20 cellular contexts compared by ENCODE assay signal in the genomic region with DNA sequence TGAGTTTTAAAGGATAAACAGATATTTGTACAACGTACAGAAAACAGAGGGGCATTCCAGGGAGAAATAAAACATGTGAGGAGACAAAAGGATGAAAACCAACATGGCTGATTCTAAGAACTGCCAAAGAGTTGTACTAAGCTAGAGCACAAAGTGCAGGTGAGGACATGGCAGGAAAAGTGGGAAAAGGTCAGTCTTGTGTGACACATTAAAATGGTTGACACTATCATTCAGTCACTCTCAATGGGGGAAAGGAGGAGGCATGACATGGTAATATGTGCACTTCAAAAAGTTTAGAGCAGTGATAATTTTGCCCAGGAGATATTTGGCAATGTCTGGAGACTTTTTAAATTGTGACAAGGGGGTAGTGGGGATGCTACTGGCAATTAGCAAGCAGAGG.
"Had no signal": no experiment of that assay in that cellular context is flagged by ENCODE, and none has a peak within 500 bp of the region (broad histone marks: within the 10 kb centered on the region; RNA-seq: fewer than 3 reads in every experiment).

No MANE protein-coding gene starts in this region.

- FAIRE-seq: keratinocyte, pancreas had no signal

- H3K27ac ChIP-seq: colonic mucosa, left ventricle myocardium inferior, pancreas, testis, upper lobe of left lung, WERI-Rb-1 had no signal

- H3K27me3 ChIP-seq: colonic mucosa, neutrophil, pancreas, testis, upper lobe of left lung had no signal

- H3K4me3 ChIP-seq: colonic mucosa, left ventricle myocardium inferior, pancreas, smooth muscle cell, testis, upper lobe of left lung had no signal

- H3K9me3 ChIP-seq: colonic mucosa, left ventricle myocardium inferior, neutrophil, pancreas, testis, upper lobe of left lung had no signal

- H3K4me1 ChIP-seq: colonic mucosa, pancreas, testis, upper lobe of left lung had no signal

- ATAC-seq: pancreas, sciatic nerve had no signal

- DNase-seq: activated CD4-positive, alpha-beta memory T cell treated with anti-CD3 and anti-CD28 coated beads for 36 hours; activated naive CD4-positive, alpha-beta T cell; activated T-cell treated with anti-CD3 and anti-CD28 coated beads for 4 hours; aorta; colonic mucosa; foreskin melanocyte; glutamatergic neuron; hippocampal formation; left ventricle myocardium inferior; pancreas; stimulated activated CD4-positive, alpha-beta T cell treated with anti-CD3 and anti-CD28 coated beads, Interleukin-4, amount 100 ng/mL, for 1 hour; SW 1271; testis; upper lobe of left lung; WERI-Rb-1 had no signal

- H3K27me3 Mint-ChIP-seq: activated CD4-positive, alpha-beta memory T cell treated with anti-CD3 and anti-CD28 coated beads for 36 hours; central memory CD8-positive, alpha-beta T cell had no signal

- H3K4me2 ChIP-seq: smooth muscle cell had no signal

- H3K27ac Mint-ChIP-seq: activated CD4-positive, alpha-beta memory T cell treated with anti-CD3 and anti-CD28 coated beads for 36 hours had no signal

- H3K4me3 Mint-ChIP-seq: activated CD4-positive, alpha-beta memory T cell treated with anti-CD3 and anti-CD28 coated beads for 36 hours; central memory CD8-positive, alpha-beta T cell had no signal

- H3K9me3 Mint-ChIP-seq: central memory CD8-positive, alpha-beta T cell had no signal
